ENCODE assay signal across 11 cellular contexts in the genomic region with DNA sequence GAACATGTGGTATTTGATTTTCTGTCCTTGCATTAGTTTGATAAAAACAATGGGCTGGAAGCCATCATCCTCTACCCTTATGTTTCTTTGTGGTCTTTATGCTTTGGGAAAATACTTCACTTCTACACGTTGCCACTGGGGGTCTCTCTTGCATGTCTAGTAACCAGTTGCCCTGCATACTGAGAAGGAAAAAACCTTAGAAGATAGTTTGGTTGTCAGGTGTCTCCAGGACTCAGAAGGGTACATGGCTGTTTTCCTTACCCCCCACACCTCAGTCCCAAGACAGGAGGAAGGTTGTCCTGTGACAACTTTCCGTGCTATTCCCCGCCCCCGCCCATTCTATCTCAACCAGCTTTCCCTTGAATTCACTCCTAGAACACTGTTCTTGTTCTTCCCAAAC.
A peak's percentile ranks its signal among the peaks of the same experiment; 100 is the strongest.
DNase-seq lines count a peak whose midpoint lies in the region; ATAC-seq and TF ChIP-seq lines count a peak whose summit lies in the region.
"Had no signal": no experiment of that assay in that cellular context is flagged by ENCODE, and none has a peak within 500 bp of the region (broad histone marks: within the 10 kb centered on the region; RNA-seq: fewer than 3 reads in every experiment).

No MANE protein-coding gene starts in this region.

- H3K27ac ChIP-seq in OCI-LY1 (ENCODE audit: low read depth, low read length, poor library complexity, severe bottlenecking) (no peak overlapping the region), foreskin keratinocyte (no peak overlapping the region)

- H3K36me3 ChIP-seq in OCI-LY1 (ENCODE audit: insufficient read depth, low read length), result no peaks in the 10 kb centered on the region

- no peaks in the 10 kb centered on the region for H3K79me2 ChIP-seq in OCI-LY1 (ENCODE audit: insufficient read depth, low read length)

- no peak overlapping the region for H3K4me2 ChIP-seq in OCI-LY1 (ENCODE audit: low read length)

- in situ Hi-C loops in ACHN (cut with HindIII; ENCODE audit: low pct_ligation_motif_present, low pct_unique_long_range_greater_than_20kb, low sequenced_read_pairs), result no loop called here

- peak; percentile 0 for DNase-seq in ACHN
- no peak for DNase-seq in foreskin keratinocyte
- no peak for DNase-seq in stimulated activated CD4-positive, alpha-beta T cell treated with anti-CD3 and anti-CD28 coated beads, Interleukin-1b, Interleukin-23, amount 100 ng/mL, for 48 hours
- DNase-seq in stimulated activated CD4-positive, alpha-beta T cell treated with anti-CD3 and anti-CD28 coated beads, Interleukin-2, amount 100 ng/mL, for 48 hours, result no peak
- DNase-seq in stimulated activated CD4-positive, alpha-beta T cell treated with anti-CD3 and anti-CD28 coated beads, Interleukin-2, amount 100 ng/mL, for 24 hours, result no peak
- no peak for DNase-seq in NCI-H146 treated with DMSO at 0.1 percent for 48 hours (lab: John Stamatoyannopoulos, UW; ENCODE audit: unreplicated experiment)
- DNase-seq: naive B cell, NCI-H1105 had no signal

- H3K27me3 ChIP-seq in OCI-LY1 (ENCODE audit: insufficient read depth, low read length) (no peaks in the 10 kb centered on the region), foreskin keratinocyte (no peaks in the 10 kb centered on the region)

- H4K20me1 ChIP-seq in OCI-LY1 (ENCODE audit: insufficient read depth, low read length), result no peaks in the 10 kb centered on the region

- H3F3A ChIP-seq in OCI-LY1 (ENCODE audit: insufficient read depth, low read length), result no peaks in the 10 kb centered on the region

- no peak overlapping the region for H3K4me3 ChIP-seq in OCI-LY1 (ENCODE audit: low read depth, low read length, poor library complexity, severe bottlenecking)

- ATAC-seq in GM19438 (IDR thresholded peaks at IDR 0.05; ENCODE audit: low read depth, unreplicated experiment) (peak; percentile 70), foreskin keratinocyte (peak; percentile 66)
- ATAC-seq: activated naive CD4-positive, alpha-beta T cell treated with anti-CD3 and anti-CD28 coated beads, Interleukin-2, amount 50 U/mL, for 72 hours had no signal

- no peaks in the 10 kb centered on the region for H3K9me3 ChIP-seq in OCI-LY1 (ENCODE audit: low read length)

- H3K9me2 ChIP-seq in OCI-LY1 (ENCODE audit: low read depth, low read length), result no peaks in the 10 kb centered on the region

- H3K4me1 ChIP-seq in OCI-LY1 (ENCODE audit: insufficient read depth, low read length, severe bottlenecking), result no peaks in the 10 kb centered on the region
- no peaks in the 10 kb centered on the region for H3K4me1 ChIP-seq in foreskin keratinocyte

- peak; percentile 35; the same call in 1 of the 2 replicates for TF ChIP-seq CTCF in OCI-LY1 (IDR thresholded peaks at IDR 0.05; ENCODE audit: low read length)
- TF ChIP-seq CTCF in foreskin keratinocyte (conservative IDR thresholded peaks at IDR 0.05), result peak; percentile 63

- H2AFZ ChIP-seq in OCI-LY1 (ENCODE audit: low read length), result no peak overlapping the region

- no peak overlapping the region for H3K9ac ChIP-seq in OCI-LY1 (ENCODE audit: low read length)
